ENCODE assay signal across 15 cellular contexts in the genomic region with DNA sequence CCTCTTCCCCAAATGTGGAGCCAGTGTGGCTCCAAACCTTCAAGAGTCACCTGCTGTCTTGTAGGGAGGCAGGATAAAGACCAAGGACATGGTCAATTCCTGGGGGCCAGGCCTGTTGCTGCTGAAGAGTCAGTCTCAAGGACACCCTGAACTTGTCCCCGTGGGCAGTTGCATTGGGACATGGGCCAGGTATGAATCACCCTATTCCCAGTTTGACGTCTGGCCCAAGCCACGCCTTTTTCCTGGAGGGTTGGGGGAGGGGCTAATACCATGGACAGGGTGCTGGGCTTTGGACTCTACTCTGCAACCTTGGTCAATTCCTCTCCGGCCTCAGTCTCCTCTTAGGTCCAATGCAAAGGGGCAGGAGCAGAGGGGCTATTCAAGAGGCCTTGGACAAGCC. TPM values are rescaled to one million over a fixed set of nuclear protein-coding genes. Genes with fewer than 3 reads are reported as not detected.
A peak's percentile ranks its signal among the peaks of the same experiment; 100 is the strongest.
DNase-seq lines count a peak whose midpoint lies in the region; ATAC-seq and TF ChIP-seq lines count a peak whose summit lies in the region.
"Had no signal": no experiment of that assay in that cellular context is flagged by ENCODE, and none has a peak within 500 bp of the region (broad histone marks: within the 10 kb centered on the region; RNA-seq: fewer than 3 reads in every experiment).

No MANE protein-coding gene starts in this region.

- H2AK9ac ChIP-seq in IMR-90 (replicated peaks; ENCODE audit: low read depth, low read length, poor library complexity): no peak overlapping the region

- in situ Hi-C loops in IMR-90 (cut with MboI; ENCODE audit: low sequenced_read_pairs) (no loop called here), T47D (cut with HindIII; ENCODE audit: low pct_unique_long_range_greater_than_20kb, low sequenced_read_pairs) (no loop called here)

- intact Hi-C loops in IMR-90 (cut with micrococcal nuclease): no loop called here
- intact Hi-C loops in left lung (cut with DNase I): no loop called here

- no peaks in the 10 kb centered on the region for H3K9me3 ChIP-seq in BLaER1 treated with 17β-estradiol and CSF1 and Interleukin-3, amounts not matched to agents 10 nM and 100 nM (replicated peaks in 1 of 11)
- H3K9me3 ChIP-seq in IMR-90 (ENCODE audit: control insufficient read depth, insufficient read depth, low read length): no peaks in the 10 kb centered on the region
- H3K9me3 ChIP-seq in left lung: no peaks in the 10 kb centered on the region
- H3K9me3 ChIP-seq in CD8-positive, alpha-beta memory T cell (ENCODE audit: low read length): no peaks in the 10 kb centered on the region

- no peak overlapping the region for H3K9ac ChIP-seq in BLaER1 treated with 17β-estradiol and CSF1 and Interleukin-3, amounts not matched to agents 10 nM and 100 nM
- H3K9ac ChIP-seq in IMR-90 (ENCODE audit: low read depth, low read length): no peak overlapping the region

- no peak overlapping the region for H2BK120ac ChIP-seq in IMR-90 (ENCODE audit: low read depth, low read length)

- H3K79me1 ChIP-seq in IMR-90 (ENCODE audit: low read depth in 1 of 2, low read length in 2 of 2): no peaks in the 10 kb centered on the region

- no peak for TF ChIP-seq RAD21 in IMR-90 (IDR thresholded peaks at IDR 0.05; ENCODE audit: low read length)

- no peaks in the 10 kb centered on the region for H3K27me3 ChIP-seq in BLaER1 treated with 17β-estradiol and CSF1 and Interleukin-3, amounts not matched to agents 10 nM and 100 nM
- H3K27me3 ChIP-seq in IMR-90 (ENCODE audit: control insufficient read depth, insufficient read depth, low read length): peaks cover 22% of the 10 kb centered on the region
- H3K27me3 ChIP-seq in left lung: peaks cover 0 to 23% of the 10 kb centered on the region in 2 donors
- no peaks in the 10 kb centered on the region for H3K27me3 ChIP-seq in CD8-positive, alpha-beta memory T cell (ENCODE audit: insufficient read depth, low read length, poor library complexity, severe bottlenecking)

- no peak overlapping the region for H3K4me3 Mint-ChIP-seq in CD8-positive, alpha-beta memory T cell
- H3K4me3 Mint-ChIP-seq in activated T-cell treated with anti-CD3 and anti-CD28 coated beads, Interleukin-2, amount 50 U/mL, for 4 hours: no peak overlapping the region
- H3K4me3 Mint-ChIP-seq: activated CD8-positive, alpha-beta T cell treated with anti-CD3 and anti-CD28 coated beads, Interleukin-2, amount 10 ng/mL, durations not matched to agents 7 days and 5 days had no signal

- no peak overlapping the region for H3K14ac ChIP-seq in IMR-90 (replicated peaks; ENCODE audit: low read depth, low read length)

- no peaks in the 10 kb centered on the region for H3K9me3 Mint-ChIP-seq in CD8-positive, alpha-beta memory T cell
- H3K9me3 Mint-ChIP-seq in activated T-cell treated with anti-CD3 and anti-CD28 coated beads, Interleukin-2, amount 50 U/mL, for 4 hours: no peaks in the 10 kb centered on the region

- H4K91ac ChIP-seq in IMR-90 (ENCODE audit: insufficient read depth, low read depth, low read length): no peak overlapping the region

- no peak for TF ChIP-seq CTCF in IMR-90 (conservative IDR thresholded peaks at IDR 0.05; ENCODE audit: low read depth, low read length)
- no peak for TF ChIP-seq CTCF in left lung (IDR thresholded peaks at IDR 0.05)

- no peak overlapping the region for H3K4me3 ChIP-seq in BLaER1 treated with 17β-estradiol and CSF1 and Interleukin-3, amounts not matched to agents 10 nM and 100 nM
- H3K4me3 ChIP-seq in IMR-90 (ENCODE audit: insufficient read depth, low read depth, low read length): no peak overlapping the region
- H3K4me3 ChIP-seq in left lung: no peak overlapping the region
- no peak overlapping the region for H3K4me3 ChIP-seq in CD8-positive, alpha-beta memory T cell (ENCODE audit: low read length)
- H3K4me3 ChIP-seq: GM12878, SK-N-MC had no signal

- BruUV-seq in IMR-90 (replicated peaks; lab: Mats Ljungman, UMichigan): no TSS peak

- H3K36me3 ChIP-seq in BLaER1 treated with 17β-estradiol and CSF1 and Interleukin-3, amounts not matched to agents 10 nM and 100 nM: no peaks in the 10 kb centered on the region
- H3K36me3 ChIP-seq in IMR-90 (ENCODE audit: control insufficient read depth, insufficient read depth, low read length): no peaks in the 10 kb centered on the region
- no peaks in the 10 kb centered on the region for H3K36me3 ChIP-seq in left lung
- no peaks in the 10 kb centered on the region for H3K36me3 ChIP-seq in CD8-positive, alpha-beta memory T cell (ENCODE audit: insufficient read depth, low read length)

- CTCF ChIA-PET in IMR-90 (lab: Yijun Ruan, JAX): no interaction called here
- CTCF ChIA-PET in CD8-positive, alpha-beta memory T cell (lab: Charles Lee): no interaction called here

- POLR2A ChIA-PET in IMR-90 (lab: Charles Lee; ENCODE audit: unreplicated experiment): no interaction called here
- POLR2A ChIA-PET in CD8-positive, alpha-beta memory T cell (lab: Charles Lee): no interaction called here

- dilution Hi-C loops in IMR-90 (cut with HindIII; ENCODE audit: low sequenced_read_pairs, unreplicated experiment): no loop called here

- H2AFZ ChIP-seq in IMR-90 (replicated peaks; ENCODE audit: low read length, poor library complexity): no peak overlapping the region

- H4K20me1 ChIP-seq in BLaER1 treated with 17β-estradiol and CSF1 and Interleukin-3, amounts not matched to agents 10 nM and 100 nM: peaks cover 0 to 4% (median 0%) of the 10 kb centered on the region in 11 experiments; a peak in 1 of 22 replicates
- no peaks in the 10 kb centered on the region for H4K20me1 ChIP-seq in IMR-90 (ENCODE audit: insufficient read depth, low read length)

- H3K23ac ChIP-seq in IMR-90 (ENCODE audit: low read depth, low read length): no peak overlapping the region

- H4K8ac ChIP-seq in IMR-90 (ENCODE audit: low read depth in 2 of 2, low read length in 2 of 2): no peak overlapping the region

- no peak overlapping the region for H2AK5ac ChIP-seq in IMR-90 (ENCODE audit: low read depth, low read length)

- H3K56ac ChIP-seq in IMR-90 (ENCODE audit: extremely low read depth, insufficient read depth, low read length): no peak overlapping the region

- ATAC-seq in IMR-90 (ENCODE audit: low read depth) (no peak), left lung (peak; percentile 76), GM18502 (IDR thresholded peaks at IDR 0.05; ENCODE audit: poor library complexity, unreplicated experiment) (no peak)
- no peak for ATAC-seq in activated T-cell treated with anti-CD3 and anti-CD28 coated beads, Interleukin-2, amount 50 U/mL, for 4 hours
- ATAC-seq: activated CD8-positive, alpha-beta T cell treated with anti-CD3 and anti-CD28 coated beads, Interleukin-2, amount 10 ng/mL, durations not matched to agents 7 days and 5 days; GM12878 had no signal

- DNase-seq in IMR-90 (peak; percentile 18), T47D (ENCODE audit: low read depth in 1 of 2, low spot score in 1 of 2) (peak; percentile 38 to 71), left lung (peak in 1 of 2 donors; percentile 38)
- no peak for DNase-seq in stimulated activated naive CD4-positive, alpha-beta T cell (lab: John Stamatoyannopoulos, UW)
- no peak for DNase-seq in CD8-positive, alpha-beta memory T cell
- DNase-seq in activated T-cell treated with anti-CD3 and anti-CD28 coated beads, Interleukin-2, amount 50 U/mL, for 4 hours: no peak
- DNase-seq: activated CD8-positive, alpha-beta T cell treated with anti-CD3 and anti-CD28 coated beads, Interleukin-2, amount 10 ng/mL, durations not matched to agents 7 days and 5 days; NCI-H2081 had no signal

- H4K5ac ChIP-seq in IMR-90 (ENCODE audit: low read depth, low read length): no peak overlapping the region

- H3K4me1 ChIP-seq in BLaER1 treated with 17β-estradiol and CSF1 and Interleukin-3, amounts not matched to agents 10 nM and 100 nM: peaks cover 0 to 61% (median 34%) of the 10 kb centered on the region in 10 experiments; a peak in 15 of 20 replicates
- H3K4me1 ChIP-seq in IMR-90 (ENCODE audit: control insufficient read depth, insufficient read depth, low read length) (no peaks in the 10 kb centered on the region), left lung (no peaks in the 10 kb centered on the region)
- H3K4me1 ChIP-seq in CD8-positive, alpha-beta memory T cell (ENCODE audit: insufficient read depth, low read length): no peaks in the 10 kb centered on the region

- no peak overlapping the region for H3K27ac Mint-ChIP-seq in CD8-positive, alpha-beta memory T cell
- H3K27ac Mint-ChIP-seq: activated CD8-positive, alpha-beta T cell treated with anti-CD3 and anti-CD28 coated beads, Interleukin-2, amount 10 ng/mL, durations not matched to agents 7 days and 5 days had no signal

- no peak overlapping the region for H2BK20ac ChIP-seq in IMR-90 (ENCODE audit: low read depth, low read length)

- H3K36me3 Mint-ChIP-seq in CD8-positive, alpha-beta memory T cell: no peaks in the 10 kb centered on the region
- H3K36me3 Mint-ChIP-seq in activated T-cell treated with anti-CD3 and anti-CD28 coated beads, Interleukin-2, amount 50 U/mL, for 4 hours (ENCODE audit: insufficient read depth): no peaks in the 10 kb centered on the region

- no CpG with 5 or more reads among the region's 4 CpGs for WGBS in IMR-90 (ENCODE audit: extremely low coverage in 2 of 2, insufficient read length in 1 of 2), 2 experiments

- peak overlapping the region in 9 of 11 experiments; percentile 6 to 34 (median 18); a peak in 9 of 22 replicates for H3K4me2 ChIP-seq in BLaER1 treated with 17β-estradiol and CSF1 and Interleukin-3, amounts not matched to agents 10 nM and 100 nM
- no peak overlapping the region for H3K4me2 ChIP-seq in IMR-90 (ENCODE audit: low read depth, low read length)

- H3K18ac ChIP-seq in IMR-90 (ENCODE audit: low read depth, low read length): no peak overlapping the region

- H3K4me1 Mint-ChIP-seq in CD8-positive, alpha-beta memory T cell: no peaks in the 10 kb centered on the region
- no peaks in the 10 kb centered on the region for H3K4me1 Mint-ChIP-seq in activated T-cell treated with anti-CD3 and anti-CD28 coated beads, Interleukin-2, amount 50 U/mL, for 4 hours (ENCODE audit: low read depth)

- H2BK15ac ChIP-seq in IMR-90 (ENCODE audit: low read depth, low read length): no peak overlapping the region

- no peak overlapping the region for H2BK5ac ChIP-seq in IMR-90 (ENCODE audit: low read depth, low read length, poor library complexity, severe bottlenecking)

- no peak for TF ChIP-seq POLR2A in IMR-90 (IDR thresholded peaks at IDR 0.05; ENCODE audit: low read depth, low read length)

- H3K4ac ChIP-seq in IMR-90 (ENCODE audit: low read depth, low read length): no peak overlapping the region

- no peak overlapping the region for H3K27ac ChIP-seq in BLaER1 treated with 17β-estradiol and CSF1 and Interleukin-3, amounts not matched to agents 10 nM and 100 nM
- H3K27ac ChIP-seq in IMR-90 (ENCODE audit: insufficient read depth, low read length) (no peak overlapping the region), left lung (no peak overlapping the region)
- H3K27ac ChIP-seq in CD8-positive, alpha-beta memory T cell (ENCODE audit: low read depth, low read length): no peak overlapping the region
- H3K27ac ChIP-seq: C4-2B, SK-N-MC had no signal

- H3K27me3 Mint-ChIP-seq in CD8-positive, alpha-beta memory T cell: peaks cover 0 to 13% of the 10 kb centered on the region in 2 donors
- H3K27me3 Mint-ChIP-seq in activated T-cell treated with anti-CD3 and anti-CD28 coated beads, Interleukin-2, amount 50 U/mL, for 4 hours (ENCODE audit: low read depth): no peaks in the 10 kb centered on the region

- H3K9me1 ChIP-seq in IMR-90 (ENCODE audit: insufficient read depth, low read length): no peaks in the 10 kb centered on the region

RNA-seq across cellular contexts. Expression of gene ATP2B2, which starts 10.4 kb away (rescaled TPM):
- total RNA-seq in IMR-90 (2012; rRNA removed) (under 0.01 TPM in 1 of 2 replicates, not detected in the other), left lung (under 1 TPM in 1 of 2 donors, not detected in 1; 0.18 TPM)
- polyA plus RNA-seq in IMR-90 (2012; rRNA removed): 0.02 TPM in 1 of 2 replicates, not detected in the other
- 0.01 TPM in 1 of 2 replicates, not detected in the other for polyA plus RNA-seq in IMR-90 (2012; cell fraction: cytosol; rRNA removed)
- 0.01 TPM in 1 of 2 replicates, not detected in the other for polyA plus RNA-seq in IMR-90 (2012; cell fraction: nucleus; rRNA removed; ENCODE audit: low replicate concordance)
- not detected for total RNA-seq in CD8-positive, alpha-beta memory T cell
- not detected for polyA plus RNA-seq in CD8-positive, alpha-beta memory T cell
- under 1 TPM in 1 of 3 donors, not detected in 2; 0.05 TPM for total RNA-seq in activated T-cell treated with anti-CD3 and anti-CD28 coated beads, Interleukin-2, amount 50 U/mL, for 4 hours
- total RNA-seq: activated CD8-positive, alpha-beta T cell treated with anti-CD3 and anti-CD28 coated beads, Interleukin-2, amount 10 ng/mL, durations not matched to agents 7 days and 5 days; GM12878; pulmonary artery endothelial cell; ureter had no signal

Comparison
In these comparisons a context has a peak if more than half of its experiments do, and no peak if none do; other contexts are left out.
1. DNase-seq: peak in IMR-90 (single experiment) and T47D (2 of 2); none in stimulated activated naive CD4-positive, alpha-beta T cell (0 of 6), CD8-positive, alpha-beta memory T cell (0 of 5) and activated T-cell treated with anti-CD3 and anti-CD28 coated beads, Interleukin-2, amount 50 U/mL, for 4 hours (single experiment).